ENCODE assay signal across 31 cellular contexts in the genomic region with DNA sequence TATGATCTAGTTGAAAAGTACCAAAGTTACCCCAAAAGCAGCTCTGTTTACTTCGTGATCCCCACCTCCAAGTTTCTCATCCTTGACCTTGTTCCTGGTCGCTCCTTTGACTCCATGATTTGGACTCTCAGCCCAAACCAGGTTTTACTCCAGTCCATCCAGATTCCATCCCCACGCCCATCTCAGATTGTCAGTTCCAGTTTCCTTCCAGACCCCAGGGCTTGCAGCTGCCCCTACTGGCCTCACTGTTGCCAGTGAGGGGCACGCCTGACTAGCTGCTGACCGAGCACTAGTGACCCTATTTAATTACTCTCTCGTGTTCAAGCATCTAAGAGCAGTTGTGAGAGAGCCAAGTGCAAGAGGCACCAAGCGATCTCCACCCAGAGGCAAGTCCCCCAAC.
DNase-seq lines count a peak whose midpoint lies in the region; ATAC-seq, FAIRE-seq and TF ChIP-seq lines count a peak whose summit lies in the region.
"Had no signal": no experiment of that assay in that cellular context is flagged by ENCODE, and none has a peak within 500 bp of the region (broad histone marks: within the 10 kb centered on the region; RNA-seq: fewer than 3 reads in every experiment).

No MANE protein-coding gene starts in this region.

- H2BK15ac ChIP-seq in H1 (ENCODE audit: low read length), result no peak overlapping the region

- no peaks in the 10 kb centered on the region for H3K79me2 ChIP-seq in ACC112 (ENCODE audit: control insufficient read depth, insufficient read depth, low read length, unreplicated experiment)
- H3K79me2 ChIP-seq in HCT116 (ENCODE audit: insufficient read depth, low read length), result no peaks in the 10 kb centered on the region
- no peaks in the 10 kb centered on the region for H3K79me2 ChIP-seq in H1 (ENCODE audit: control insufficient read depth in 1 of 2, insufficient read depth in 2 of 2, low read length in 2 of 2)
- H3K79me2 ChIP-seq in parathyroid adenoma, result no peaks in the 10 kb centered on the region

- H3K27me3 ChIP-seq in ACC112 (ENCODE audit: insufficient read depth, low read length), result no peaks in the 10 kb centered on the region
- H3K27me3 ChIP-seq in HCT116 (ENCODE audit: insufficient read depth, low read length), result no peaks in the 10 kb centered on the region
- H3K27me3 ChIP-seq in H1 (replicated peaks in 1 of 4; ENCODE audit: control insufficient read depth in 3 of 4, extremely low read depth in 1 of 4, insufficient read depth in 3 of 4, low read length in 3 of 4), result no peaks in the 10 kb centered on the region
- H3K27me3 ChIP-seq in parathyroid adenoma (ENCODE audit: control insufficient read depth, insufficient read depth, low read length), result no peaks in the 10 kb centered on the region
- H3K27me3 ChIP-seq: brain microvascular endothelial cell, ovary had no signal

- no peak for DNase-seq in HCT116 (ENCODE audit: low read depth, low spot score)
- no peak for DNase-seq in H1 (ENCODE audit: low read depth in 1 of 2, low spot score in 2 of 2)
- DNase-seq in effector memory CD8-positive, alpha-beta T cell, result no peak
- no peak for DNase-seq in CD14-positive monocyte (ENCODE audit: low spot score)
- DNase-seq: ACHN; activated CD4-positive, alpha-beta T cell treated with anti-CD3 and anti-CD28 coated beads, Interleukin-2, amount 10 ng/mL, durations not matched to agents 24 days and 14 days; activated CD8-positive, alpha-beta memory T cell treated with anti-CD3 and anti-CD28 coated beads for 24 hours; activated naive CD4-positive, alpha-beta T cell treated with anti-CD3 and anti-CD28 coated beads, Interleukin-2, amount 50 U/mL, for 16 hours; activated T-cell treated with anti-CD3 and anti-CD28 coated beads for 4 hours; brain microvascular endothelial cell; hypothalamus; immature natural killer cell; left colon; mammary epithelial cell; NCI-H1417; NCI-H2029 treated with DMSO at 0.1 percent for 48 hours; NCI-H524 treated with DMSO at 0.1 percent for 48 hours; ovary; retina; SHP77; small intestine; stimulated activated naive CD4-positive, alpha-beta T cell treated with Interleukin-2 at 50 U/mL for 16 hours; T-helper 9 cell had no signal

- H3K4me1 Mint-ChIP-seq in effector memory CD8-positive, alpha-beta T cell (ENCODE audit: low read depth in 2 of 2), result no peaks in the 10 kb centered on the region
- peaks cover 1% of the 10 kb centered on the region for H3K4me1 Mint-ChIP-seq in CD14-positive monocyte
- H3K4me1 Mint-ChIP-seq: immature natural killer cell, nephron had no signal

- H3K56ac ChIP-seq in H1 (replicated peaks; ENCODE audit: insufficient read length, low read depth, low read length), result no peak overlapping the region

- H3K4me3 ChIP-seq in ACC112 (ENCODE audit: low read depth, low read length) (no peak overlapping the region), HCT116 (replicated peaks in 1 of 2; ENCODE audit: low read depth in 1 of 2, low read length in 2 of 2) (no peak overlapping the region), H1 (ENCODE audit: extremely low read depth in 1 of 4, insufficient read depth in 2 of 4, low read depth in 3 of 4, low read length in 4 of 4) (no peak overlapping the region), parathyroid adenoma (ENCODE audit: low read depth, low read length) (no peak overlapping the region)
- H3K4me3 ChIP-seq: ovary had no signal

- H3K4me1 ChIP-seq in ACC112 (ENCODE audit: control insufficient read depth, insufficient read depth, low read length, unreplicated experiment) (peaks cover 76% of the 10 kb centered on the region), HCT116 (ENCODE audit: control insufficient read depth in 1 of 2, insufficient read depth in 2 of 2, low read length in 2 of 2) (peaks cover 46 to 68% of the 10 kb centered on the region in 2 experiments), H1 (replicated peaks in 1 of 4; ENCODE audit: control insufficient read depth in 3 of 4, insufficient read depth in 4 of 4, low read length in 3 of 4) (peaks cover 6 to 16% (median 12%) of the 10 kb centered on the region in 4 experiments), parathyroid adenoma (peaks cover 47% of the 10 kb centered on the region)

- no peak overlapping the region for H4K91ac ChIP-seq in H1 (replicated peaks; ENCODE audit: insufficient read length, low read length)

- H3K27ac Mint-ChIP-seq in effector memory CD8-positive, alpha-beta T cell, result no peak overlapping the region
- no peak overlapping the region for H3K27ac Mint-ChIP-seq in CD14-positive monocyte
- H3K27ac Mint-ChIP-seq: activated CD4-positive, alpha-beta T cell treated with anti-CD3 and anti-CD28 coated beads, Interleukin-2, amount 10 ng/mL, durations not matched to agents 24 days and 14 days; activated T-helper 2 cell treated with anti-CD3 and anti-CD28 coated beads, Interferon-gamma antibody, Interleukin-2, Interleukin-4, amounts not matched to agents 10 μg/mL and 5 μg/mL and 100 μg/mL, durations not matched to agents 14 hours and 24 hours and 36 hours; immature natural killer cell; nephron had no signal

- H3K79me1 ChIP-seq in H1 (ENCODE audit: low read depth, low read length), result no peaks in the 10 kb centered on the region

- H4K8ac ChIP-seq in H1 (ENCODE audit: extremely low read depth, insufficient read depth, low read length), result no peak overlapping the region; the same call in 1 of the 2 replicates

- WGBS in H1 (ENCODE audit: extremely low coverage in 1 of 2, insufficient coverage in 1 of 2, insufficient read length in 1 of 2, insufficient replicate concordance in 2 of 2, low coverage in 1 of 2, low lambda C conversion rate in 2 of 2, missing lambda C conversion rate in 1 of 2), 2 experiments, result 75% methylated on average over 7 of the region's 7 CpGs; no CpG with 5 or more reads in 1 of the 2 experiments

- H3K36me3 ChIP-seq in ACC112 (ENCODE audit: insufficient read depth, low read length), result no peaks in the 10 kb centered on the region
- H3K36me3 ChIP-seq in HCT116 (ENCODE audit: control insufficient read depth in 1 of 2, insufficient read depth in 2 of 2, low read length in 2 of 2), result no peaks in the 10 kb centered on the region
- H3K36me3 ChIP-seq in H1 (ENCODE audit: control insufficient read depth in 2 of 4, insufficient read depth in 4 of 4, low read length in 3 of 4), result no peaks in the 10 kb centered on the region
- no peaks in the 10 kb centered on the region for H3K36me3 ChIP-seq in parathyroid adenoma (ENCODE audit: control insufficient read depth, insufficient read depth, low read length)
- H3K36me3 ChIP-seq: brain microvascular endothelial cell, ovary had no signal

- intact Hi-C loops in HCT116 (cut with micrococcal nuclease) (loop anchor here (5.0 kb wide), 1 partner anchor 100 kb away; no protein-coding TSS in a partner anchor), CD14-positive monocyte (cut with micrococcal nuclease) (no loop called here)

- no peak for ATAC-seq in HCT116
- no peak for ATAC-seq in GM19351 (IDR thresholded peaks at IDR 0.05; ENCODE audit: unreplicated experiment)
- no peak for ATAC-seq in effector memory CD8-positive, alpha-beta T cell (replicated peaks)
- ATAC-seq: left colon had no signal

- H3K9me3 ChIP-seq in HCT116 (ENCODE audit: control insufficient read depth in 1 of 2, insufficient read depth in 1 of 2, low read depth in 1 of 2, low read length in 2 of 2) (0 out of 4 replicates have a peak, but pooled peaks cover 0 to 3% of the 10 kb centered on the region in 2 experiments), H1 (ENCODE audit: insufficient read depth in 2 of 2, low read depth in 1 of 2, low read length in 1 of 2) (no peaks in the 10 kb centered on the region), parathyroid adenoma (ENCODE audit: control insufficient read depth, low read length) (no peaks in the 10 kb centered on the region)
- H3K9me3 ChIP-seq: ovary had no signal

- no peak overlapping the region for H3K23ac ChIP-seq in H1 (ENCODE audit: insufficient read length)

- H3K9me3 Mint-ChIP-seq in effector memory CD8-positive, alpha-beta T cell, result peaks cover 0 to 1% of the 10 kb centered on the region in 2 donors
- H3K9me3 Mint-ChIP-seq in CD14-positive monocyte, result peaks cover 3 to 16% (median 10%) of the 10 kb centered on the region in 7 donors

- H2BK12ac ChIP-seq in H1 (ENCODE audit: low read depth, low read length), result peak overlapping the region; percentile 29; the same call in 1 of the 2 replicates

- TF ChIP-seq POLR2A in HCT116 (IDR thresholded peaks at IDR 0.05; ENCODE audit: borderline replicate concordance, extremely low read depth, insufficient read depth, insufficient read length) (no peak), H1 (IDR thresholded peaks at IDR 0.05; ENCODE audit: control extremely low read depth in 1 of 2, low read depth in 2 of 2, low read length in 2 of 2) (no peak)

- POLR2A ChIA-PET in HCT116 (lab: Charles Lee), result interaction anchor here (1.0 to 1.4 kb wide), 2 partner anchors 8 to 154 kb away, joined by 3 to 6 read pairs; no protein-coding TSS in a partner anchor
- POLR2A ChIA-PET in H1 (lab: Charles Lee; ENCODE audit: partially characterized antibody), result interaction anchor here (0.6 kb wide), 1 partner anchor 416 kb away, joined by 3 read pairs; no protein-coding TSS in a partner anchor

- no peak overlapping the region for H3K4ac ChIP-seq in H1 (replicated peaks; ENCODE audit: insufficient read length, low read depth, low read length)

- CTCF ChIA-PET in HCT116 (lab: Charles Lee), result no interaction called here
- CTCF ChIA-PET in H1 (lab: Charles Lee; ENCODE audit: partially characterized antibody), result interaction anchor here (0.7 to 2.3 kb wide), 5 partner anchors 18 to 1147 kb away, joined by 3 to 9 read pairs (median 4); no protein-coding TSS in a partner anchor

- peak overlapping the region; percentile 65 for H3K4me2 ChIP-seq in HCT116 (ENCODE audit: low read length)
- H3K4me2 ChIP-seq in H1 (ENCODE audit: insufficient read depth in 1 of 2, low read depth in 2 of 2, low read length in 2 of 2), result no peak overlapping the region
- no peak overlapping the region for H3K4me2 ChIP-seq in parathyroid adenoma (ENCODE audit: low read length)
- H3K4me2 ChIP-seq: KMS-11 had no signal

- FAIRE-seq in H1 (lab: Jason Lieb, UNC), result no peak
- FAIRE-seq: GM12892, small intestine had no signal

- H3K27me3 Mint-ChIP-seq in effector memory CD8-positive, alpha-beta T cell, result peaks cover 0 to 27% of the 10 kb centered on the region in 2 donors
- H3K27me3 Mint-ChIP-seq in CD14-positive monocyte (ENCODE audit: low read depth in 3 of 3), result peaks cover 5 to 7% (median 7%) of the 10 kb centered on the region in 3 donors
- H3K27me3 Mint-ChIP-seq: activated CD4-positive, alpha-beta T cell treated with anti-CD3 and anti-CD28 coated beads, Interleukin-2, amount 10 ng/mL, durations not matched to agents 24 days and 14 days had no signal

- no peak overlapping the region for H2AK5ac ChIP-seq in H1 (ENCODE audit: low read depth, low read length)

- no peaks in the 10 kb centered on the region for H3K36me3 Mint-ChIP-seq in effector memory CD8-positive, alpha-beta T cell (ENCODE audit: insufficient read depth)
- H3K36me3 Mint-ChIP-seq in CD14-positive monocyte, result no peaks in the 10 kb centered on the region
- H3K36me3 Mint-ChIP-seq: immature natural killer cell had no signal

- H3K4me3 Mint-ChIP-seq in effector memory CD8-positive, alpha-beta T cell, result no peak overlapping the region
- no peak overlapping the region for H3K4me3 Mint-ChIP-seq in CD14-positive monocyte
- H3K4me3 Mint-ChIP-seq: activated CD4-positive, alpha-beta T cell treated with anti-CD3 and anti-CD28 coated beads, Interleukin-2, amount 10 ng/mL, durations not matched to agents 24 days and 14 days; immature natural killer cell; nephron had no signal

- no peak overlapping the region for H2AFZ ChIP-seq in ACC112 (ENCODE audit: low read length, unreplicated experiment)
- peak overlapping the region; percentile 48 for H2AFZ ChIP-seq in HCT116 (ENCODE audit: low read depth, low read length, poor library complexity, severe bottlenecking)
- no peak overlapping the region for H2AFZ ChIP-seq in H1 (ENCODE audit: low read length)
- H2AFZ ChIP-seq in parathyroid adenoma, result peak overlapping the region; percentile 91

- no peak overlapping the region for H2BK20ac ChIP-seq in H1 (ENCODE audit: low read length)

- peak overlapping the region; percentile 22; the same call in 1 of the 2 replicates for H2BK5ac ChIP-seq in H1 (ENCODE audit: low read depth, low read length)

- TF ChIP-seq CTCF in HCT116 (IDR thresholded peaks at IDR 0.05 in 2 of 3, conservative IDR thresholded peaks at IDR 0.05 in 1 of 3; ENCODE audit: borderline replicate concordance in 1 of 3, insufficient read depth in 1 of 3, low read depth in 2 of 3, low read length in 2 of 3), result no peak
- TF ChIP-seq CTCF in H1 (IDR thresholded peaks at IDR 0.05; ENCODE audit: control extremely low read depth in 1 of 3, insufficient read depth in 1 of 3, low read depth in 1 of 3, low read length in 3 of 3), result no peak
- TF ChIP-seq CTCF in parathyroid adenoma (IDR thresholded peaks at IDR 0.05), result no peak
- TF ChIP-seq CTCF in CD14-positive monocyte (IDR thresholded peaks at IDR 0.05), result no peak

- no peak for TF ChIP-seq EP300 in H1 (IDR thresholded peaks at IDR 0.05; ENCODE audit: borderline replicate concordance in 1 of 2, low read depth in 2 of 2, low read length in 2 of 2)

- H4K5ac ChIP-seq in H1 (ENCODE audit: insufficient read length, low read depth, low read length), result no peak overlapping the region

- peak overlapping the region; percentile 50 for H2BK120ac ChIP-seq in H1 (replicated peaks; ENCODE audit: low read depth, low read length)

- no TSS peak for BruUV-seq in HCT116 (replicated peaks; lab: Mats Ljungman, UMichigan)

- 0 out of 2 replicates have a peak, but pooled peaks cover 2% of the 10 kb centered on the region for H3K23me2 ChIP-seq in H1 (ENCODE audit: low read depth, low read length)

- no peak overlapping the region for H3K14ac ChIP-seq in H1 (ENCODE audit: insufficient read length)

- H3K9me2 ChIP-seq in HCT116 (ENCODE audit: insufficient read depth), result no peaks in the 10 kb centered on the region

- RAD21 ChIA-PET in HCT116 (lab: Charles Lee; ENCODE audit: low non-redundant PET in 1 of 2, low total read pairs in 2 of 2, uncharacterized antibody in 2 of 2, unreplicated experiment in 2 of 2), result no interaction called here

- TF ChIP-seq RAD21 in HCT116 (IDR thresholded peaks at IDR 0.05; ENCODE audit: low read depth) (no peak), H1 (IDR thresholded peaks at IDR 0.05 in 1 of 2, conservative IDR thresholded peaks at IDR 0.05 in 1 of 2; ENCODE audit: low read depth in 2 of 2, low read length in 2 of 2) (no peak; a peak in 1 of 4 replicates)

- H3K9ac ChIP-seq in HCT116 (ENCODE audit: low read length) (peak overlapping the region; percentile 16; the same call in 1 of the 2 replicates), H1 (replicated peaks in 1 of 4; ENCODE audit: extremely low read depth in 1 of 4, low read depth in 3 of 4, low read length in 3 of 4) (no peak overlapping the region), parathyroid adenoma (no peak overlapping the region)
- H3K9ac ChIP-seq: KMS-11 had no signal

- peak overlapping the region; percentile 62 for H3K27ac ChIP-seq in ACC112 (ENCODE audit: low read depth, low read length)
- peak overlapping the region; percentile 64 for H3K27ac ChIP-seq in HCT116 (ENCODE audit: low read depth, low read length)
- H3K27ac ChIP-seq in H1 (ENCODE audit: low read depth, low read length), result no peak overlapping the region
- peak overlapping the region; percentile 99 for H3K27ac ChIP-seq in parathyroid adenoma
- H3K27ac ChIP-seq: KMS-11, ovary, VCaP had no signal

- H3K18ac ChIP-seq in H1 (ENCODE audit: extremely low read depth, low read length), result no peak overlapping the region

- no peaks in the 10 kb centered on the region for H4K20me1 ChIP-seq in HCT116 (ENCODE audit: insufficient read depth)
- H4K20me1 ChIP-seq in H1 (replicated peaks in 1 of 2; ENCODE audit: control insufficient read depth in 1 of 2, insufficient read depth in 2 of 2, low read length in 2 of 2), result no peaks in the 10 kb centered on the region

Comparison
In these comparisons a context has a peak if more than half of its experiments do, and no peak if none do; other contexts are left out.
1. H2AFZ ChIP-seq: peak in HCT116 (single experiment) and parathyroid adenoma (single experiment); none in ACC112 (single experiment) and H1 (single experiment).